ENCODE assay signal across 8 cellular contexts in the genomic region with DNA sequence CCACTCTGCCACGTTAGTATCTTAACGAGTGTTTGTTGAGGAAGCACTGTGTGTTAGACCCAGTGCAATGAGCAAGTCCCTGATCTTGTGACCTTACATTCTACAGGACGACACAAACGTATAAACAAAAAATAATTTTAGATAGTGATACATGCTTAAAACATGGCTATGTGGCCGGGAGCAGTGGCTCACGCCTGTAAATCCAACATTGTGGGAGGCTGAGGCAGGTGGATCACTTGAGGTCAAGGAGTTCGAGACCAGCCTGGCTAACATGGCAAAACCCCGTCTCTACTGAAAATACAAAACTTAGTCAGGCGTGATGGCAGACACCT. TPM values are rescaled to one million over a fixed set of nuclear protein-coding genes. Genes with fewer than 3 reads are reported as not detected.
DNase-seq lines count a peak whose midpoint lies in the region; ATAC-seq and TF ChIP-seq lines count a peak whose summit lies in the region.

No MANE protein-coding gene starts in this region.

- H3K27ac ChIP-seq in DOHH2 (ENCODE audit: low read depth, low read length) (peak overlapping the region; percentile 71), SJCRH30 (peak overlapping the region; percentile 68), esophagus muscularis mucosa (replicated peaks in 1 of 4) (peak overlapping the region; percentile 82 to 92 (median 84))

- WGBS in esophagus muscularis mucosa: 43% methylated on average over 9 of the region's 9 CpGs

- peaks cover 44% of the 10 kb centered on the region for H3F3A ChIP-seq in DOHH2 (ENCODE audit: control insufficient read depth, insufficient read depth)

- H3K4me2 ChIP-seq in DOHH2 (ENCODE audit: low read length): peak overlapping the region; percentile 95

- H3K4me1 ChIP-seq in DOHH2 (ENCODE audit: control insufficient read depth, low read length) (peaks cover 46% of the 10 kb centered on the region), SJCRH30 (peaks cover 3% of the 10 kb centered on the region), esophagus muscularis mucosa (peaks cover 17 to 56% (median 54%) of the 10 kb centered on the region in 4 donors)

- peak overlapping the region; percentile 97 for H3K27ac Mint-ChIP-seq in progenitor cell of endocrine pancreas

- peak overlapping the region; percentile 98 for H3K4me3 ChIP-seq in DOHH2 (ENCODE audit: low read length)
- peak overlapping the region; percentile 65 for H3K4me3 ChIP-seq in SJCRH30
- H3K4me3 ChIP-seq in esophagus muscularis mucosa: peak overlapping the region; percentile 53 to 72 (median 62)

- peaks cover 29% of the 10 kb centered on the region for H3K79me2 ChIP-seq in DOHH2 (ENCODE audit: control insufficient read depth, low read length)

- peaks cover 14% of the 10 kb centered on the region for H3K4me1 Mint-ChIP-seq in progenitor cell of endocrine pancreas (ENCODE audit: low read depth)

- no peaks in the 10 kb centered on the region for H3K9me3 Mint-ChIP-seq in progenitor cell of endocrine pancreas (ENCODE audit: low read depth)

- DNase-seq in SJCRH30 (no peak), esophagus muscularis mucosa (ENCODE audit: extremely low spot score) (no peak), progenitor cell of endocrine pancreas (ENCODE audit: low spot score, unreplicated experiment) (no peak), NCI-H524 treated with DMSO at 0.1 percent for 48 hours (lab: John Stamatoyannopoulos, UW) (no peak), D341Med (ENCODE audit: low spot score) (no peak), NCI-H1092 treated with DMSO at 0.1 percent for 48 hours (lab: John Stamatoyannopoulos, UW) (no peak)

- H3K4me3 Mint-ChIP-seq in progenitor cell of endocrine pancreas (ENCODE audit: low read depth): peak overlapping the region; percentile 82

- intact Hi-C loops in esophagus muscularis mucosa (cut with DNase I): no loop called here

- TF ChIP-seq EP300 in esophagus muscularis mucosa (IDR thresholded peaks at IDR 0.05): no peak

- no peaks in the 10 kb centered on the region for H3K36me3 Mint-ChIP-seq in progenitor cell of endocrine pancreas (ENCODE audit: insufficient read depth)

- H3K36me3 ChIP-seq in DOHH2 (ENCODE audit: control insufficient read depth, low read length) (peaks cover 22% of the 10 kb centered on the region), SJCRH30 (no peaks in the 10 kb centered on the region; the same call in 1 of the 2 replicates), esophagus muscularis mucosa (no peaks in the 10 kb centered on the region)

- ATAC-seq in GM19467 (IDR thresholded peaks at IDR 0.05; ENCODE audit: unreplicated experiment): no peak

- no peaks in the 10 kb centered on the region for H3K9me3 ChIP-seq in DOHH2 (ENCODE audit: control insufficient read depth, insufficient read depth, low read length)
- H3K9me3 ChIP-seq in SJCRH30 (replicated peaks): no peaks in the 10 kb centered on the region
- H3K9me3 ChIP-seq in esophagus muscularis mucosa: no peaks in the 10 kb centered on the region

- TF ChIP-seq CTCF in DOHH2 (IDR thresholded peaks at IDR 0.05; ENCODE audit: low read depth, low read length, poor library complexity, severe bottlenecking) (peak; percentile 25), esophagus muscularis mucosa (IDR thresholded peaks at IDR 0.05) (no peak), progenitor cell of endocrine pancreas (IDR thresholded peaks at IDR 0.05; ENCODE audit: unreplicated experiment) (no peak)

- no peaks in the 10 kb centered on the region for H3K27me3 Mint-ChIP-seq in progenitor cell of endocrine pancreas

- no peak for TF ChIP-seq POLR2A in esophagus muscularis mucosa (IDR thresholded peaks at IDR 0.05; ENCODE audit: low read depth)

- H4K20me1 ChIP-seq in DOHH2 (ENCODE audit: control insufficient read depth, insufficient read depth, low read depth, low read length): no peaks in the 10 kb centered on the region

- H3K27me3 ChIP-seq in DOHH2 (ENCODE audit: control insufficient read depth, low read length) (no peaks in the 10 kb centered on the region), SJCRH30 (no peaks in the 10 kb centered on the region), esophagus muscularis mucosa (no peaks in the 10 kb centered on the region)

- H3K9me2 ChIP-seq in DOHH2 (replicated peaks; ENCODE audit: control insufficient read depth, low read length): no peaks in the 10 kb centered on the region

RNA-seq across cellular contexts. Expression of gene MTX1, which starts 19.6 kb away (rescaled TPM):
- 25.2 and 31.7 TPM in 2 replicates for total RNA-seq in SJCRH30 (2014; rRNA removed; shearing (Covaris generic))
- total RNA-seq in esophagus muscularis mucosa (10 to 100 TPM; 34.1 to 52.8 (median 38.0) TPM), progenitor cell of endocrine pancreas (38.1 and 38.7 TPM in 2 replicates)

RNA-seq across cellular contexts. Expression of gene THBS3, which starts 20.4 kb away (rescaled TPM):
- 4.1 and 4.5 TPM in 2 replicates for total RNA-seq in SJCRH30 (2014; rRNA removed; shearing (Covaris generic))
- total RNA-seq in esophagus muscularis mucosa (10 to 100 TPM; 16.2 to 37.4 (median 23.4) TPM), progenitor cell of endocrine pancreas (46.0 and 52.2 TPM in 2 replicates)

RNA-seq across cellular contexts. Expression of gene ENTREP3, which starts 27.2 kb away (rescaled TPM):
- 12.1 and 12.7 TPM in 2 replicates for total RNA-seq in SJCRH30 (2014; rRNA removed; shearing (Covaris generic))
- 10 to 100 TPM; 15.1 to 38.7 (median 22.6) TPM for total RNA-seq in esophagus muscularis mucosa
- total RNA-seq in progenitor cell of endocrine pancreas: 58.4 and 59.0 TPM in 2 replicates

RNA-seq across cellular contexts. Expression of gene SCAMP3, which starts 34.1 kb away (rescaled TPM):
- 42.1 and 43.4 TPM in 2 replicates for total RNA-seq in SJCRH30 (2014; rRNA removed; shearing (Covaris generic))
- total RNA-seq in esophagus muscularis mucosa (10 to 100 TPM; 33.6 to 56.0 (median 43.5) TPM), progenitor cell of endocrine pancreas (53.1 and 57.1 TPM in 2 replicates)

RNA-seq across cellular contexts. Expression of gene CLK2, which starts 45.2 kb away (rescaled TPM):
- total RNA-seq in SJCRH30 (2014; rRNA removed; shearing (Covaris generic)): 29.7 and 43.1 TPM in 2 replicates
- total RNA-seq in esophagus muscularis mucosa (10 to 100 TPM; 17.6 to 32.0 (median 25.3) TPM), progenitor cell of endocrine pancreas (102 and 106 TPM in 2 replicates)
